19 cellular contexts compared by ENCODE assay signal in genomic region chr5:148540636-148541035, GRCh38.
DNase-seq lines count a peak whose midpoint lies in the region; ATAC-seq and TF ChIP-seq lines count a peak whose summit lies in the region.
"Had no signal": no experiment of that assay in that cellular context is flagged by ENCODE, and none has a peak within 500 bp of the region (broad histone marks: within the 10 kb centered on the region; RNA-seq: fewer than 3 reads in every experiment).

No MANE protein-coding gene starts in this region.

- no peak for ATAC-seq in Right ventricle myocardium inferior
- ATAC-seq: A549 had no signal

- no TSS peak for BruUV-seq in Caco-2 (replicated peaks; lab: Mats Ljungman, UMichigan)

- POLR2A ChIA-PET in Caco-2 (lab: Charles Lee), result no interaction called here

- peaks cover 11% of the 10 kb centered on the region for H3K4me1 ChIP-seq in left ventricle myocardium inferior
- peaks cover 16% of the 10 kb centered on the region for H3K4me1 ChIP-seq in KMS-11 (ENCODE audit: low read depth, poor library complexity, severe bottlenecking)
- H3K4me1 ChIP-seq in Caco-2, result no peaks in the 10 kb centered on the region
- no peaks in the 10 kb centered on the region for H3K4me1 ChIP-seq in vagina
- H3K4me1 ChIP-seq: A549 had no signal

- CTCF ChIA-PET in Caco-2 (lab: Charles Lee), result no interaction called here

- H3K27me3 Mint-ChIP-seq in Caco-2 (ENCODE audit: insufficient read depth, unreplicated experiment), result peaks cover 30% of the 10 kb centered on the region

- H3K4me3 Mint-ChIP-seq in Caco-2 (ENCODE audit: unreplicated experiment), result no peak overlapping the region
- H3K4me3 Mint-ChIP-seq: CD4-positive, alpha-beta T cell had no signal

- no peak for TF ChIP-seq POLR2A in vagina (IDR thresholded peaks at IDR 0.05)

- intact Hi-C loops in left ventricle myocardium inferior (cut with micrococcal nuclease), result no loop called here
- intact Hi-C loops in Right ventricle myocardium inferior (cut with DNase I), result loop anchor here (5.0 to 10.0 kb wide), 2 partner anchors 88 to 184 kb away; no protein-coding TSS in a partner anchor
- intact Hi-C loops in Caco-2 (cut with micrococcal nuclease; ENCODE audit: unreplicated experiment), result no loop called here
- intact Hi-C loops in vagina (cut with DNase I), result no loop called here

- H4K20me1 ChIP-seq in KMS-11 (ENCODE audit: insufficient read depth), result no peaks in the 10 kb centered on the region

- no peaks in the 10 kb centered on the region for H3K9me3 Mint-ChIP-seq in Caco-2 (ENCODE audit: unreplicated experiment)

- peaks cover 18% of the 10 kb centered on the region for H3K9me3 ChIP-seq in left ventricle myocardium inferior (replicated peaks)
- H3K9me3 ChIP-seq in Caco-2, result no peaks in the 10 kb centered on the region
- no peaks in the 10 kb centered on the region for H3K9me3 ChIP-seq in vagina
- H3K9me3 ChIP-seq: A549 had no signal

- no peak overlapping the region for H3K4me3 ChIP-seq in left ventricle myocardium inferior
- H3K4me3 ChIP-seq in KMS-11 (IDR thresholded peaks at IDR 0.05; ENCODE audit: insufficient read depth, low read depth, low read length), result no peak overlapping the region
- H3K4me3 ChIP-seq in foreskin fibroblast (ENCODE audit: low read depth in 1 of 2, low read length in 2 of 2), result no peak overlapping the region
- no peak overlapping the region for H3K4me3 ChIP-seq in Caco-2 (ENCODE audit: low read depth, low read length)
- no peak overlapping the region for H3K4me3 ChIP-seq in vagina
- H3K4me3 ChIP-seq: A549, PC-9 had no signal

- H3K79me2 ChIP-seq in KMS-11 (ENCODE audit: insufficient read depth, low read depth), result no peaks in the 10 kb centered on the region

- H3K27ac ChIP-seq in left ventricle myocardium inferior (replicated peaks) (peak overlapping the region; percentile 20), KMS-11 (no peak overlapping the region), vagina (no peak overlapping the region)
- H3K27ac ChIP-seq: A549, PC-9 had no signal

- no peaks in the 10 kb centered on the region for H3K4me1 Mint-ChIP-seq in Caco-2 (ENCODE audit: low read depth, unreplicated experiment)

- no peaks in the 10 kb centered on the region for H3K36me3 Mint-ChIP-seq in Caco-2 (ENCODE audit: insufficient read depth, unreplicated experiment)

- no peak for DNase-seq in left ventricle myocardium inferior
- no peak for DNase-seq in Right ventricle myocardium inferior (ENCODE audit: missing footprints)
- peak; percentile 2 to 3 for DNase-seq in foreskin fibroblast
- no peak for DNase-seq in activated CD4-positive, CD25-positive, alpha-beta regulatory T cell treated with anti-CD3 and anti-CD28 coated beads, Interleukin-2, amount 50 U/mL, for 72 hours
- no peak for DNase-seq in Caco-2
- DNase-seq in vagina (ENCODE audit: extremely low spot score in 2 of 2), result no peak
- no peak for DNase-seq in stimulated activated CD4-positive, alpha-beta T cell treated with anti-CD3 and anti-CD28 coated beads, Interleukin-15, amount 100 ng/mL, for 24 hours
- DNase-seq: CD4-positive, alpha-beta T cell; DMS53; GOT3; KBM-7; NCI-H1417 treated with DMSO at 0.1 percent for 48 hours; NCI-H187 treated with DMSO at 0.1 percent for 48 hours; NCI-H226; NCI-H526; PC-9; SW 1271 had no signal

- H2AFZ ChIP-seq in KMS-11 (ENCODE audit: low read depth), result no peak overlapping the region
- H2AFZ ChIP-seq: PC-9 had no signal

- peak overlapping the region; percentile 44 for H3K4me2 ChIP-seq in KMS-11
- H3K4me2 ChIP-seq: A549, PC-9 had no signal

- H3K27ac Mint-ChIP-seq in Caco-2 (ENCODE audit: unreplicated experiment), result no peak overlapping the region
- H3K27ac Mint-ChIP-seq: CD4-positive, alpha-beta T cell had no signal

- no peak overlapping the region for H3K9ac ChIP-seq in KMS-11

- no peak for TF ChIP-seq CTCF in left ventricle myocardium inferior (IDR thresholded peaks at IDR 0.05; ENCODE audit: borderline replicate concordance)
- TF ChIP-seq CTCF in KMS-11 (conservative IDR thresholded peaks at IDR 0.05; ENCODE audit: low read depth, low read length), result no peak
- TF ChIP-seq CTCF in foreskin fibroblast (IDR thresholded peaks at IDR 0.05; ENCODE audit: low read depth, low read length), result no peak
- TF ChIP-seq CTCF in Caco-2 (IDR thresholded peaks at IDR 0.05; ENCODE audit: insufficient read depth in 1 of 2, low read depth in 1 of 2, low read length in 1 of 2, severe bottlenecking in 1 of 2, unreplicated experiment in 1 of 2), result no peak
- no peak for TF ChIP-seq CTCF in vagina (IDR thresholded peaks at IDR 0.05)

- no peaks in the 10 kb centered on the region for H3K27me3 ChIP-seq in left ventricle myocardium inferior (ENCODE audit: low read depth)
- no peaks in the 10 kb centered on the region for H3K27me3 ChIP-seq in KMS-11 (ENCODE audit: insufficient read depth, low read depth)
- H3K27me3 ChIP-seq in Caco-2 (replicated peaks; ENCODE audit: control insufficient read depth, insufficient read depth, low read length), result no peaks in the 10 kb centered on the region
- no peaks in the 10 kb centered on the region for H3K27me3 ChIP-seq in vagina

- H3K36me3 ChIP-seq in left ventricle myocardium inferior, result no peaks in the 10 kb centered on the region
- H3K36me3 ChIP-seq in KMS-11 (ENCODE audit: insufficient read depth), result no peaks in the 10 kb centered on the region
- no peaks in the 10 kb centered on the region for H3K36me3 ChIP-seq in Caco-2 (ENCODE audit: control insufficient read depth, insufficient read depth, low read length)
- no peaks in the 10 kb centered on the region for H3K36me3 ChIP-seq in vagina

Comparison
In these comparisons a context has a peak if more than half of its experiments do, and no peak if none do; other contexts are left out.
1. DNase-seq: peak in foreskin fibroblast (2 of 2); none in left ventricle myocardium inferior (single experiment), Right ventricle myocardium inferior (single experiment), activated CD4-positive, CD25-positive, alpha-beta regulatory T cell treated with anti-CD3 and anti-CD28 coated beads, Interleukin-2, amount 50 U/mL, for 72 hours (single experiment), Caco-2 (0 of 2), vagina (0 of 2) and stimulated activated CD4-positive, alpha-beta T cell treated with anti-CD3 and anti-CD28 coated beads, Interleukin-15, amount 100 ng/mL, for 24 hours (single experiment).